ENCODE assay signal across 9 cellular contexts in genomic region chr5:178069909-178070308, GRCh38. TPM values are rescaled to one million over a fixed set of nuclear protein-coding genes. Genes with fewer than 3 reads are reported as not detected.
DNase-seq lines count a peak whose midpoint lies in the region; ATAC-seq and TF ChIP-seq lines count a peak whose summit lies in the region.
"Had no signal": no experiment of that assay in that cellular context is flagged by ENCODE, and none has a peak within 500 bp of the region (broad histone marks: within the 10 kb centered on the region; RNA-seq: fewer than 3 reads in every experiment).

No MANE protein-coding gene starts in this region.

- no peak overlapping the region for H3K27ac ChIP-seq in lower lobe of right lung
- H3K27ac ChIP-seq: ovary had no signal

- peak; percentile 66 for DNase-seq in activated CD4-positive, alpha-beta T cell treated with anti-CD3 and anti-CD28 coated beads for 48 hours
- no peak for DNase-seq in activated CD4-positive, alpha-beta T cell treated with anti-CD3 and anti-CD28 coated beads for 4 hours
- peak; percentile 8 for DNase-seq in NCI-H1092 treated with DMSO at 0.1 percent for 48 hours (lab: John Stamatoyannopoulos, UW)
- peak; percentile 37 for DNase-seq in activated T-cell treated with anti-CD3 and anti-CD28 coated beads, Interleukin-2, amount 50 U/mL, for 1 hour
- no peak for DNase-seq in lower lobe of right lung
- no peak for DNase-seq in SK-N-DZ (ENCODE audit: low spot score)

- peaks cover 21% of the 10 kb centered on the region for H3K27me3 ChIP-seq in lower lobe of right lung (ENCODE audit: low read depth)
- H3K27me3 ChIP-seq: ovary had no signal

- no peaks in the 10 kb centered on the region for H3K9me3 ChIP-seq in lower lobe of right lung
- H3K9me3 ChIP-seq: ovary had no signal

- intact Hi-C loops in lower lobe of right lung (cut with DNase I): no loop called here

- ATAC-seq in lower lobe of right lung (peak; percentile 37 to 48), HG03521 (IDR thresholded peaks at IDR 0.05; ENCODE audit: unreplicated experiment) (no peak), GM18873 (IDR thresholded peaks at IDR 0.05; ENCODE audit: low FRiP score, unreplicated experiment) (no peak)

- peak; percentile 12 for TF ChIP-seq CTCF in lower lobe of right lung (IDR thresholded peaks at IDR 0.05)

- no peaks in the 10 kb centered on the region for H3K36me3 ChIP-seq in lower lobe of right lung
- H3K36me3 ChIP-seq: ovary had no signal

- H3K4me1 ChIP-seq in lower lobe of right lung: no peaks in the 10 kb centered on the region

- no peak overlapping the region for H3K4me3 ChIP-seq in lower lobe of right lung
- H3K4me3 ChIP-seq: ovary had no signal

RNA-seq across cellular contexts. Expression of gene N4BP3, which starts 43.4 kb away (rescaled TPM):
- total RNA-seq in lower lobe of right lung: 7.9 TPM
- polyA plus RNA-seq in SK-N-DZ (2014; cell fraction: cytosol; rRNA removed): 2.4 and 3.1 TPM in 2 replicates
- 3.3 and 3.7 TPM in 2 replicates for polyA plus RNA-seq in SK-N-DZ (2014; cell fraction: nucleus; rRNA removed)

Comparison
In these comparisons a context has a peak if more than half of its experiments do, and no peak if none do; other contexts are left out.
1. DNase-seq: peak in activated CD4-positive, alpha-beta T cell treated with anti-CD3 and anti-CD28 coated beads for 48 hours (single experiment), NCI-H1092 treated with DMSO at 0.1 percent for 48 hours (single experiment) and activated T-cell treated with anti-CD3 and anti-CD28 coated beads, Interleukin-2, amount 50 U/mL, for 1 hour (single experiment); none in activated CD4-positive, alpha-beta T cell treated with anti-CD3 and anti-CD28 coated beads for 4 hours (0 of 2), lower lobe of right lung (single experiment) and SK-N-DZ (single experiment).
2. ATAC-seq: peak in lower lobe of right lung (2 of 2); none in HG03521 (single experiment) and GM18873 (single experiment).